In the genomic region with DNA sequence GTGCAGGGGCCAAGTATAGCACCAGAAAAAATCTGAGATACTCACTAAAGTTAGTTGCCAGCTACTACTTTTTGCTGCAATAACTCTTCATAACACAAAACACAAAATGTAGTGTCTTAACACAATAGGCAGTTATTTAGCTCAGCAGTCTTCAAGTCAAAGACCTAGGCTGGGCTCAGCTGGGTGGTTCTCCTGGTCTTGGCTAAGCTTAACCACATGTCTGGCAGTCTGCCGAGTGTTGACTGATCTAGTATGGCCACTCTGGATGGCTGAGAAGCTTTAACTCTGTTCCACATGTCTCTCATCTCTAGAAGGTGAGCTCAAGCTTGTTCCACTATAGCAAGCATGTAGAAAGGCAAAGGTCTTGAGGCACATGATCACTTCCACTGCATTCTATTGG, we compare ENCODE assay signal across 23 cellular contexts.
DNase-seq lines count a peak whose midpoint lies in the region; FAIRE-seq lines count a peak whose summit lies in the region.
"Had no signal": no experiment of that assay in that cellular context is flagged by ENCODE, and none has a peak within 500 bp of the region (broad histone marks: within the 10 kb centered on the region; RNA-seq: fewer than 3 reads in every experiment).

No MANE protein-coding gene starts in this region.

- DNase-seq in DMS 273 (lab: John Stamatoyannopoulos, UW; ENCODE audit: unreplicated experiment) (peak; percentile 8), DMS 273 treated with DMSO at 0.1 percent for 48 hours (lab: John Stamatoyannopoulos, UW) (no peak), A172 (ENCODE audit: low spot score) (peak; percentile 14), NAMALWA (ENCODE audit: low spot score) (peak; percentile 1), RPMI7951 (ENCODE audit: low read depth) (peak; percentile 9), HCEC 1CT (no peak), small intestine (no peak)
- DNase-seq: ACHN; AML-193; BE2C; CD4-positive, alpha-beta T cell; CD8-positive, alpha-beta memory T cell; DMS79; EL; GDM1; GOT3 had no signal

- no peaks in the 10 kb centered on the region for H3K36me3 ChIP-seq in small intestine (ENCODE audit: control insufficient read depth in 2 of 2, insufficient read depth in 2 of 2, low read length in 2 of 2)
- H3K36me3 ChIP-seq: BE2C; BLaER1 treated with 17β-estradiol and CSF1 and Interleukin-3, amounts not matched to agents 10 nM and 100 nM; HAP-1 had no signal

- no peak overlapping the region for H3K27ac ChIP-seq in small intestine (ENCODE audit: low read depth in 1 of 2, low read length in 1 of 2)
- H3K27ac ChIP-seq: 22Rv1; A549; BLaER1 treated with 17β-estradiol and CSF1 and Interleukin-3, amounts not matched to agents 10 nM and 100 nM had no signal

- H3K4me3 ChIP-seq in small intestine (ENCODE audit: low read depth in 1 of 2, low read length in 2 of 2), result no peak overlapping the region
- H3K4me3 ChIP-seq: A549; BLaER1 treated with 17β-estradiol and CSF1 and Interleukin-3, amounts not matched to agents 10 nM and 100 nM; GM12878; HAP-1 had no signal

- H3K27me3 ChIP-seq in small intestine (ENCODE audit: control insufficient read depth in 2 of 2, insufficient read depth in 2 of 2, low read length in 2 of 2), result no peaks in the 10 kb centered on the region
- H3K27me3 ChIP-seq: BE2C; BLaER1 treated with 17β-estradiol and CSF1 and Interleukin-3, amounts not matched to agents 10 nM and 100 nM had no signal

- FAIRE-seq in small intestine (lab: Jason Lieb, UNC), result no peak
- FAIRE-seq: A549, GM12878, GM19239, H54 had no signal

- WGBS in small intestine, 3 donors, result 82 to 90% (median 83%) methylated on average over 1 of the region's 1 CpG

- H3K4me1 ChIP-seq in small intestine (ENCODE audit: control insufficient read depth in 2 of 2, insufficient read depth in 1 of 2, low read depth in 1 of 2, low read length in 1 of 2), result no peaks in the 10 kb centered on the region
- H3K4me1 ChIP-seq: A549; BE2C; BLaER1 treated with 17β-estradiol and CSF1 and Interleukin-3, amounts not matched to agents 10 nM and 100 nM; HAP-1 had no signal

- H3K9me3 ChIP-seq in small intestine (ENCODE audit: control insufficient read depth, low read depth), result no peaks in the 10 kb centered on the region
- H3K9me3 ChIP-seq: BE2C had no signal

Comparison
In these comparisons a context has a peak if more than half of its experiments do, and no peak if none do; other contexts are left out.
1. DNase-seq: peak in DMS 273 (single experiment), A172 (single experiment), NAMALWA (single experiment) and RPMI7951 (single experiment); none in DMS 273 treated with DMSO at 0.1 percent for 48 hours (single experiment), HCEC 1CT (single experiment) and small intestine (single experiment).